ENCODE assay signal across 29 cellular contexts in genomic region chr5:68699966-68700365, GRCh38.
"Had no signal": no experiment of that assay in that cellular context is flagged by ENCODE, and none has a peak within 500 bp of the region (broad histone marks: within the 10 kb centered on the region; RNA-seq: fewer than 3 reads in every experiment).

No MANE protein-coding gene starts in this region.

- H3K27me3 ChIP-seq: foreskin keratinocyte, heart left ventricle, sigmoid colon, thyroid gland, upper lobe of right lung had no signal

- H3K9ac ChIP-seq: parathyroid adenoma had no signal

- DNase-seq: activated B cell treated with CpG ODN at 0.5 μM for 24 hours; activated CD4-positive, alpha-beta T cell treated with anti-CD3 and anti-CD28 coated beads for 36 hours; activated CD8-positive, alpha-beta memory T cell treated with anti-CD3 and anti-CD28 coated beads, Interleukin-2, amount 10 ng/mL, durations not matched to agents 7 days and 5 days; activated CD8-positive, alpha-beta T cell treated with anti-CD3 and anti-CD28 coated beads, Interleukin-2, amount 10 ng/mL, durations not matched to agents 7 days and 5 days; activated effector memory CD4-positive, alpha-beta T cell treated with Interleukin-2 at 50 U/mL for 16 hours; activated naive CD4-positive, alpha-beta T cell treated with Interleukin-2 at 50 U/mL for 16 hours; activated T-cell treated with anti-CD3 and anti-CD28 coated beads for 4 hours; activated T-cell treated with anti-CD3 and anti-CD28 coated beads, Interleukin-2, amount 50 U/mL, for 72 hours; anterior cingulate cortex; endodermal cell; foreskin keratinocyte; heart left ventricle; hypothalamus; immature natural killer cell; kidney; left colon; midbrain; naive thymus-derived CD4-positive, alpha-beta T cell; nucleus accumbens; psoas muscle; sigmoid colon; small intestine; stimulated activated CD4-positive, alpha-beta T cell treated with anti-CD3 and anti-CD28 coated beads, Interleukin-4, amount 100 ng/mL, for 24 hours; T1000; thyroid gland; upper lobe of right lung had no signal

- H3K79me2 ChIP-seq: parathyroid adenoma had no signal

- H3K9me3 ChIP-seq: psoas muscle, thyroid gland, upper lobe of right lung had no signal

- ATAC-seq: activated CD4-positive, alpha-beta T cell treated with anti-CD3 and anti-CD28 coated beads for 36 hours; activated CD8-positive, alpha-beta memory T cell treated with anti-CD3 and anti-CD28 coated beads, Interleukin-2, amount 10 ng/mL, durations not matched to agents 7 days and 5 days; activated CD8-positive, alpha-beta T cell treated with anti-CD3 and anti-CD28 coated beads, Interleukin-2, amount 10 ng/mL, durations not matched to agents 7 days and 5 days; activated T-cell treated with anti-CD3 and anti-CD28 coated beads, Interleukin-2, amount 50 U/mL, for 72 hours; esophagus mucosa; foreskin keratinocyte; heart left ventricle; left colon; naive thymus-derived CD4-positive, alpha-beta T cell; psoas muscle; stimulated activated effector memory CD8-positive, alpha-beta T cell treated with anti-CD3 and anti-CD28 coated beads, Interleukin-12 subunit alpha, Interleukin-12 subunit beta, amount 100 ng/mL, for 72 hours; upper lobe of right lung had no signal

- H3K4me3 ChIP-seq: heart left ventricle, psoas muscle, sigmoid colon, thyroid gland, upper lobe of right lung had no signal

- H3K27ac ChIP-seq: foreskin keratinocyte, heart left ventricle, parathyroid adenoma, psoas muscle, sigmoid colon, thyroid gland, upper lobe of right lung had no signal

- H3K36me3 ChIP-seq: heart left ventricle, sigmoid colon, thyroid gland, upper lobe of right lung had no signal

- H2AFZ ChIP-seq: parathyroid adenoma had no signal

- H3K4me1 ChIP-seq: foreskin keratinocyte, heart left ventricle, parathyroid adenoma, psoas muscle, sigmoid colon, thyroid gland, upper lobe of right lung had no signal
